ENCODE assay signal across 22 cellular contexts in the genomic region with DNA sequence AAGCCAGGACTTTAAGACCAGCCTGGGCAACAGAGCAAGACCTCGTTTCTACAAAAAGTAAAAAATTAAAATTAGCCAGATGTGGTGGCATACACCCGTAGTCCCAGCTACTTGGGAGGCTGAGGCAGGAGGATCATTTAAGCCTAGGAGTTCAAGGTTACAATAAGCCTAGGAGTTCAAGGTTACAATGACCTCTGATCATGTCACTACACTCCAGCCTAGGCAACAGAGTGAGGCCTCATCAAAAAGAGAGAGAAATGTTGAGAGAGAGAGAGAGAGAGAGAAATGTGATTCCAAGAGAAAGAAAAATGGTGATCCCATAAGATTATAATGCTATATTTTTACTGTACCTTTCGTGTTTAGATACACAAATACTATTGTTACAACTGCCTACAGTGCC.
"Had no signal": no experiment of that assay in that cellular context is flagged by ENCODE, and none has a peak within 500 bp of the region (broad histone marks: within the 10 kb centered on the region; RNA-seq: fewer than 3 reads in every experiment).

No MANE protein-coding gene starts in this region.

- H3K9me3 Mint-ChIP-seq: activated CD8-positive, alpha-beta T cell treated with anti-CD3 and anti-CD28 coated beads for 36 hours; activated naive CD4-positive, alpha-beta T cell treated with anti-CD3 and anti-CD28 coated beads for 36 hours; activated T-cell treated with anti-CD3 and anti-CD28 coated beads, Interleukin-2, amount 50 U/mL, for 72 hours; nephron progenitor cell; stimulated activated naive B cell treated with anti-CD40 and anti-IgM and Interleukin-4, amounts not matched to agents 10 μg/mL and 1 μg/mL and 100 μg/mL, for 72 hours had no signal

- H3K27me3 Mint-ChIP-seq: activated CD8-positive, alpha-beta T cell treated with anti-CD3 and anti-CD28 coated beads for 36 hours; stimulated activated naive B cell treated with anti-CD40 and anti-IgM and Interleukin-4, amounts not matched to agents 10 μg/mL and 1 μg/mL and 100 μg/mL, for 72 hours had no signal

- H3K27ac Mint-ChIP-seq: activated CD8-positive, alpha-beta T cell treated with anti-CD3 and anti-CD28 coated beads for 36 hours; activated naive CD4-positive, alpha-beta T cell treated with anti-CD3 and anti-CD28 coated beads for 36 hours; nephron progenitor cell; stimulated activated naive B cell treated with anti-CD40 and anti-IgM and Interleukin-4, amounts not matched to agents 10 μg/mL and 1 μg/mL and 100 μg/mL, for 72 hours had no signal

- H3K27me3 ChIP-seq: dorsolateral prefrontal cortex, neutrophil, right lobe of liver, stomach, thyroid gland, upper lobe of left lung, vagina had no signal

- H3K4me3 Mint-ChIP-seq: activated CD8-positive, alpha-beta T cell treated with anti-CD3 and anti-CD28 coated beads for 36 hours; activated naive CD4-positive, alpha-beta T cell treated with anti-CD3 and anti-CD28 coated beads for 36 hours; activated T-cell treated with anti-CD3 and anti-CD28 coated beads, Interleukin-2, amount 50 U/mL, for 72 hours; nephron progenitor cell; stimulated activated naive B cell treated with anti-CD40 and anti-IgM and Interleukin-4, amounts not matched to agents 10 μg/mL and 1 μg/mL and 100 μg/mL, for 72 hours had no signal

- H3K4me1 ChIP-seq: left ventricle myocardium inferior, right lobe of liver, stomach, thyroid gland, upper lobe of left lung, vagina had no signal

- H3K4me1 Mint-ChIP-seq: nephron progenitor cell had no signal

- H3K9me3 ChIP-seq: left ventricle myocardium inferior, neutrophil, right lobe of liver, stomach, thyroid gland, upper lobe of left lung, vagina had no signal

- H3K4me3 ChIP-seq: dorsolateral prefrontal cortex, left ventricle myocardium inferior, lung, right lobe of liver, stomach, thyroid gland, upper lobe of left lung, vagina had no signal

- DNase-seq: activated CD4-positive, alpha-beta T cell treated with anti-CD3 and anti-CD28 coated beads, Interleukin-2, amount 50 U/mL, for 1 hour; activated CD4-positive, CD25-positive, alpha-beta regulatory T cell treated with anti-CD3 and anti-CD28 coated beads, Interleukin-2, amount 50 U/mL, for 72 hours; activated CD8-positive, alpha-beta T cell treated with anti-CD3 and anti-CD28 coated beads for 36 hours; activated effector memory CD4-positive, alpha-beta T cell treated with anti-CD3 and anti-CD28 coated beads, Interleukin-2, amount 50 U/mL, for 16 hours; activated naive CD4-positive, alpha-beta T cell treated with anti-CD3 and anti-CD28 coated beads for 36 hours; activated T-cell treated with anti-CD3 and anti-CD28 coated beads, Interleukin-2, amount 50 U/mL, for 72 hours; anterior cingulate cortex; dorsolateral prefrontal cortex; effector memory CD4-positive, alpha-beta T cell; islet precursor cell; left ventricle myocardium inferior; nephron progenitor cell; right lobe of liver; stimulated activated CD4-positive, alpha-beta T cell treated with anti-CD3 and anti-CD28 coated beads, Interleukin-4, amount 100 ng/mL, for 24 hours; stimulated activated naive B cell treated with anti-CD40 and anti-IgM and Interleukin-4, amounts not matched to agents 10 μg/mL and 1 μg/mL and 100 μg/mL, for 72 hours; stomach; T-helper 2 cell; thyroid gland; upper lobe of left lung had no signal

- ATAC-seq: activated CD8-positive, alpha-beta T cell treated with anti-CD3 and anti-CD28 coated beads for 36 hours; activated T-cell treated with anti-CD3 and anti-CD28 coated beads, Interleukin-2, amount 50 U/mL, for 72 hours; right lobe of liver; stimulated activated naive B cell treated with anti-CD40 and anti-IgM and Interleukin-4, amounts not matched to agents 10 μg/mL and 1 μg/mL and 100 μg/mL, for 72 hours had no signal

- H3K27ac ChIP-seq: dorsolateral prefrontal cortex, left ventricle myocardium inferior, neutrophil, right lobe of liver, stomach, thyroid gland, upper lobe of left lung, vagina had no signal
